18 cellular contexts compared by ENCODE assay signal in genomic region chr2:230158468-230158867, GRCh38.
"Had no signal": no experiment of that assay in that cellular context is flagged by ENCODE, and none has a peak within 500 bp of the region (broad histone marks: within the 10 kb centered on the region; RNA-seq: fewer than 3 reads in every experiment).

No MANE protein-coding gene starts in this region.

- H3K27me3 Mint-ChIP-seq: activated CD4-positive, alpha-beta T cell treated with anti-CD3 and anti-CD28 coated beads, Interleukin-2, amount 10 ng/mL, durations not matched to agents 7 days and 5 days; naive B cell had no signal

- H3K4me1 ChIP-seq: lower lobe of right lung had no signal

- DNase-seq: activated CD4-positive, alpha-beta T cell treated with anti-CD3 and anti-CD28 coated beads, Interleukin-2, amount 10 ng/mL, durations not matched to agents 7 days and 5 days; activated CD4-positive, CD25-positive, alpha-beta regulatory T cell; activated effector memory CD4-positive, alpha-beta T cell treated with Interleukin-2 at 50 U/mL for 16 hours; activated naive CD4-positive, alpha-beta T cell treated with anti-CD3 and anti-CD28 coated beads for 36 hours; cortex of kidney; endodermal cell; lower lobe of right lung; mesendoderm; naive B cell; occipital lobe; posterior cingulate gyrus; T-helper 1 cell; transverse colon had no signal

- H3K36me3 ChIP-seq: cardiac muscle cell, lower lobe of right lung, transverse colon had no signal

- ATAC-seq: lower lobe of right lung, sciatic nerve had no signal

- H3K27ac Mint-ChIP-seq: activated CD4-positive, alpha-beta T cell treated with anti-CD3 and anti-CD28 coated beads, Interleukin-2, amount 10 ng/mL, durations not matched to agents 7 days and 5 days; activated naive CD4-positive, alpha-beta T cell treated with anti-CD3 and anti-CD28 coated beads for 36 hours; activated T-cell treated with anti-CD3 and anti-CD28 coated beads, Interleukin-2, amount 50 U/mL, for 72 hours; endodermal cell had no signal

- H3K4me3 Mint-ChIP-seq: activated CD4-positive, alpha-beta T cell treated with anti-CD3 and anti-CD28 coated beads, Interleukin-2, amount 10 ng/mL, durations not matched to agents 7 days and 5 days; activated naive CD4-positive, alpha-beta T cell treated with anti-CD3 and anti-CD28 coated beads for 36 hours; activated T-cell treated with anti-CD3 and anti-CD28 coated beads, Interleukin-2, amount 50 U/mL, for 72 hours; endodermal cell; naive B cell; neural crest cell had no signal

- H3K27me3 ChIP-seq: cardiac muscle cell, transverse colon had no signal

- H3K4me3 ChIP-seq: cardiac muscle cell, lower lobe of right lung, smooth muscle cell, transverse colon had no signal

- H3K27ac ChIP-seq: cardiac muscle cell, lower lobe of right lung, transverse colon had no signal

- H3K9me3 Mint-ChIP-seq: activated CD4-positive, alpha-beta T cell treated with anti-CD3 and anti-CD28 coated beads, Interleukin-2, amount 10 ng/mL, durations not matched to agents 7 days and 5 days; activated naive CD4-positive, alpha-beta T cell treated with anti-CD3 and anti-CD28 coated beads for 36 hours; activated T-cell treated with anti-CD3 and anti-CD28 coated beads, Interleukin-2, amount 50 U/mL, for 72 hours had no signal

- H3K4me1 Mint-ChIP-seq: endodermal cell had no signal

- H3K9me3 ChIP-seq: lower lobe of right lung, transverse colon had no signal
